In the genomic region with DNA sequence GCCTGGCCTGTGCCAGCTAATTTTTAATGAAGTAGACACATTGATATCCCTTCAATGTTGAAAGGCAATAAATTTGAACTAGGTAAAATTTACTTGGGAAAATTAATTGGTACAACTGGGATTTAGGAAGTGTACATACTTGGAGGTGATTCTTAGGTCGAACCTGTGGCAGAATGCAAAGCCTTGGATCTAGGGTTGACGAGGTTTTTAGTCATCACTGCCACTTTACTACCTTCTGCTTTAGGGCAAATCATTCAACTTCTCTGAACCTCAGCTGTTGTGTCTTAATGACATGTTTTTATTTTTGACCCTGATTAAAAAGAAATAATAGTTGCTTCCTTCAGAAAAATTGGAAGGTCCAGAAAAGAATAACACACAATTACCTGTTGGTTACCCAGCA, we compare ENCODE assay signal across 20 cellular contexts. TPM values are rescaled to one million over a fixed set of nuclear protein-coding genes. Genes with fewer than 3 reads are reported as not detected.
DNase-seq lines count a peak whose midpoint lies in the region; ATAC-seq, FAIRE-seq and TF ChIP-seq lines count a peak whose summit lies in the region.
"Had no signal": no experiment of that assay in that cellular context is flagged by ENCODE, and none has a peak within 500 bp of the region (broad histone marks: within the 10 kb centered on the region; RNA-seq: fewer than 3 reads in every experiment).

No MANE protein-coding gene starts in this region.

- TF ChIP-seq EP300 in K562 (IDR thresholded peaks at IDR 0.05; ENCODE audit: low read length) = no peak

- CTCF ChIA-PET in CD4-positive, alpha-beta T cell (lab: Charles Lee) = no interaction called here
- CTCF ChIA-PET in K562 (lab: Yijun Ruan, JAX; ENCODE audit: low intra/inter-chr PET ratio) = no interaction called here

- H3K9me3 ChIP-seq in CD4-positive, alpha-beta T cell (ENCODE audit: control insufficient read depth, low read length) = no peaks in the 10 kb centered on the region
- no peaks in the 10 kb centered on the region for H3K9me3 ChIP-seq in Karpas-422 (ENCODE audit: low read length)
- no peaks in the 10 kb centered on the region for H3K9me3 ChIP-seq in K562 (replicated peaks; ENCODE audit: control insufficient read depth, insufficient read depth, low read depth, low read length)
- no peaks in the 10 kb centered on the region for H3K9me3 ChIP-seq in osteoblast (ENCODE audit: low read depth, low read length)
- H3K9me3 ChIP-seq: tibial nerve had no signal

- no peaks in the 10 kb centered on the region for H3K9me1 ChIP-seq in K562 (ENCODE audit: control insufficient read depth, insufficient read depth, low read length)

- no peak overlapping the region for H3K27ac ChIP-seq in CD4-positive, alpha-beta T cell (ENCODE audit: low read depth, low read length)
- H3K27ac ChIP-seq in Karpas-422 (ENCODE audit: low read length) (no peak overlapping the region), K562 (ENCODE audit: extremely low read depth, low read depth, low read length) (no peak overlapping the region), osteoblast (ENCODE audit: low read depth, low read length) (no peak overlapping the region)

- no peaks in the 10 kb centered on the region for H3K9me3 Mint-ChIP-seq in CD4-positive, alpha-beta T cell

- in situ Hi-C loops in K562 (cut with MboI) = no loop called here

- no peak for DNase-seq in CD4-positive, alpha-beta T cell
- DNase-seq in Karpas-422 = no peak
- DNase-seq in K562 (ENCODE audit: extremely low read depth in 1 of 4, low spot score in 3 of 4) = no peak
- peak; percentile 41 for DNase-seq in osteoblast (ENCODE audit: insufficient read length, low spot score, missing footprints)
- DNase-seq in activated effector memory CD4-positive, alpha-beta T cell treated with Interleukin-2 at 50 U/mL for 16 hours = no peak
- DNase-seq in AG20443 (ENCODE audit: low spot score) = no peak
- no peak for DNase-seq in medulla oblongata (ENCODE audit: extremely low spot score)
- DNase-seq: amygdala; DMS153; midbrain; NCI-H1048; NCI-H524; nucleus accumbens; stimulated activated CD4-positive, alpha-beta T cell treated with anti-CD3 and anti-CD28 coated beads, Interleukin-4, amount 100 ng/mL, for 4 hours had no signal

- ATAC-seq in CD4-positive, alpha-beta T cell (ENCODE audit: poor library complexity) = no peak
- ATAC-seq in K562 = no peak
- no peak for ATAC-seq in GM18519 (IDR thresholded peaks at IDR 0.05; ENCODE audit: low FRiP score, unreplicated experiment)
- ATAC-seq: WTC11 had no signal

- TSS peak; percentile 28 for BruUV-seq in K562 (replicated peaks; lab: Mats Ljungman, UMichigan)

- peak overlapping the region; percentile 96; the same call in 1 of the 2 replicates for H3K4me3 ChIP-seq in Karpas-422 (ENCODE audit: low read length)
- H3K4me3 ChIP-seq in K562 = no peak overlapping the region
- no peak overlapping the region for H3K4me3 ChIP-seq in osteoblast (ENCODE audit: insufficient read depth, low read length)
- H3K4me3 ChIP-seq: tibial nerve had no signal

- H3K27me3 Mint-ChIP-seq in CD4-positive, alpha-beta T cell = no peaks in the 10 kb centered on the region

- H3K27ac Mint-ChIP-seq in CD4-positive, alpha-beta T cell = no peak overlapping the region
- H3K27ac Mint-ChIP-seq: WTC11 had no signal

- H2AFZ ChIP-seq in Karpas-422 (ENCODE audit: low read length) (no peak overlapping the region), K562 (ENCODE audit: low read depth, low read length) (no peak overlapping the region), osteoblast (ENCODE audit: low read length) (no peak overlapping the region)

- peaks cover 26% of the 10 kb centered on the region for H3K4me1 ChIP-seq in Karpas-422 (ENCODE audit: low read length)
- peaks cover 16 to 23% of the 10 kb centered on the region in 2 experiments; a peak in 4 of 5 replicates for H3K4me1 ChIP-seq in K562 (replicated peaks in 1 of 2; ENCODE audit: control insufficient read depth in 2 of 2, insufficient read depth in 2 of 2, low read length in 2 of 2)
- peaks cover 23% of the 10 kb centered on the region for H3K4me1 ChIP-seq in osteoblast (ENCODE audit: insufficient read depth, low read length)

- peaks cover 38% of the 10 kb centered on the region for H3K4me1 Mint-ChIP-seq in CD4-positive, alpha-beta T cell (ENCODE audit: low read depth)

- no peak for FAIRE-seq in K562 (lab: Jason Lieb, UNC)
- FAIRE-seq: islet of Langerhans had no signal

- 65% methylated on average over 2 of the region's 2 CpGs for WGBS in K562 (ENCODE audit: insufficient coverage, low coverage, missing lambda C conversion rate)

- H4K20me1 ChIP-seq in Karpas-422 (ENCODE audit: insufficient read depth, low read depth, low read length) (no peaks in the 10 kb centered on the region), K562 (replicated peaks; ENCODE audit: control insufficient read depth, insufficient read depth, low read length) (peaks cover 11% of the 10 kb centered on the region; the same call in 1 of the 2 replicates), osteoblast (ENCODE audit: insufficient read depth, low read length) (peaks cover 28% of the 10 kb centered on the region)

- no peak for TF ChIP-seq CTCF in CD4-positive, alpha-beta T cell (IDR thresholded peaks at IDR 0.05)
- TF ChIP-seq CTCF in K562 (IDR thresholded peaks at IDR 0.05 in 2 of 3, conservative IDR thresholded peaks at IDR 0.05 in 1 of 3; ENCODE audit: insufficient read depth in 2 of 3, low read depth in 1 of 3, low read length in 3 of 3) (no peak), osteoblast (IDR thresholded peaks at IDR 0.05; ENCODE audit: extremely low read depth, low read depth, low read length) (no peak)

- H3K9ac ChIP-seq in Karpas-422 (ENCODE audit: low read length) = no peak overlapping the region
- no peak overlapping the region for H3K9ac ChIP-seq in K562 (ENCODE audit: insufficient read depth in 1 of 2, low read depth in 2 of 2, low read length in 2 of 2)

- H3K4me2 ChIP-seq in Karpas-422 (ENCODE audit: low read depth, low read length, poor library complexity, severe bottlenecking) (peak overlapping the region; percentile 73), K562 (ENCODE audit: insufficient read depth, low read length) (no peak overlapping the region), osteoblast (ENCODE audit: insufficient read depth, low read length) (peak overlapping the region; percentile 93)

- H3K36me3 Mint-ChIP-seq in CD4-positive, alpha-beta T cell (ENCODE audit: low read depth) = peaks cover 10% of the 10 kb centered on the region

- POLR2A ChIA-PET in CD4-positive, alpha-beta T cell (lab: Charles Lee) = no interaction called here
- POLR2A ChIA-PET in K562 (lab: Yijun Ruan, JAX) = no interaction called here

- TF ChIP-seq POLR2A in K562 (conservative IDR thresholded peaks at IDR 0.05) = no peak

- H3K79me2 ChIP-seq in Karpas-422 (ENCODE audit: low read length) (peaks cover 64% of the 10 kb centered on the region), K562 (ENCODE audit: control insufficient read depth, insufficient read depth, low read length) (peaks cover 8% of the 10 kb centered on the region; the same call in 2 of the 3 replicates), osteoblast (ENCODE audit: insufficient read depth, low read length) (peaks cover 56% of the 10 kb centered on the region)

- no peak for TF ChIP-seq RAD21 in K562 (CRISPR knock-in tag; conservative IDR thresholded peaks at IDR 0.05 in 1 of 2, IDR thresholded peaks at IDR 0.05 in 1 of 2)

- H3K4me3 Mint-ChIP-seq in CD4-positive, alpha-beta T cell = peak overlapping the region; percentile 38

- H3K9me2 ChIP-seq in Karpas-422 (replicated peaks; ENCODE audit: insufficient read depth, low read length) = no peaks in the 10 kb centered on the region

- H3K27me3 ChIP-seq in CD4-positive, alpha-beta T cell (ENCODE audit: control insufficient read depth, insufficient read depth, low read length) = no peaks in the 10 kb centered on the region
- H3K27me3 ChIP-seq in Karpas-422 (ENCODE audit: low read length) (no peaks in the 10 kb centered on the region), K562 (ENCODE audit: control insufficient read depth in 2 of 2, insufficient read depth in 2 of 2, low read length in 2 of 2) (no peaks in the 10 kb centered on the region), osteoblast (ENCODE audit: insufficient read depth, low read length) (no peaks in the 10 kb centered on the region)
- H3K27me3 ChIP-seq: tibial nerve had no signal

- H3K36me3 ChIP-seq in Karpas-422 (ENCODE audit: insufficient read depth, low read length) (no peaks in the 10 kb centered on the region), K562 (ENCODE audit: control insufficient read depth, insufficient read depth, low read length) (no peaks in the 10 kb centered on the region), osteoblast (ENCODE audit: insufficient read depth, low read length) (no peaks in the 10 kb centered on the region)
- H3K36me3 ChIP-seq: tibial nerve had no signal

- intact Hi-C loops in CD4-positive, alpha-beta T cell (cut with DNase I, micrococcal nuclease) = no loop called here
- intact Hi-C loops in K562 (cut with micrococcal nuclease) = no loop called here

RNA-seq across cellular contexts. Expression of gene APPL1, which starts 2.5 kb away (rescaled TPM):
- total RNA-seq in CD4-positive, alpha-beta T cell = 10 to 100 TPM; 21.3 to 22.9 TPM
- total RNA-seq in Karpas-422 (2014; rRNA removed; shearing (Covaris generic); ENCODE audit: low replicate concordance) = 51.5 and 66.2 TPM in 2 replicates
- total RNA-seq in K562 (2011; cell fraction: chromatin; rRNA removed; ENCODE audit: low replicate concordance) = 8.2 and 14.3 TPM in 2 replicates
- total RNA-seq in K562 (2011; cell fraction: nucleolus; rRNA removed) = 3.8 and 3.9 TPM in 2 replicates
- total RNA-seq in K562 (2011; cell fraction: nucleoplasm; rRNA removed) = 5.7 and 9.1 TPM in 2 replicates
- total RNA-seq in K562 (2014; rRNA removed) (6.8 and 7.1 TPM in 2 replicates), K562 (2014; rRNA removed; fragmentation: Illumina TruSeq; extraction: Trizol) (9.0 and 9.9 TPM in 2 replicates), K562 (2015; rRNA removed; fragmentation: Illumina TruSeq; extraction: Trizol) (10.5 and 12.3 TPM in 2 replicates), K562 (2021) (6.9 and 8.0 TPM in 2 replicates), osteoblast (53.6 and 63.9 TPM in 2 replicates)
- polyA plus RNA-seq in K562 (2011; rRNA removed) (4.6 and 8.9 TPM in 2 replicates), K562 (2014; fragmentation: Illumina TruSeq; extraction: Trizol) (6.9 and 7.5 TPM in 2 replicates), K562 (2014; fragmentation: Nextera tagmentation; extraction: Ambion mirVana) (1 to 10 TPM; 2.8 to 3.5 TPM), K562 (2014; rRNA removed) (3.6 and 4.1 TPM in 2 replicates)
- 1.5 and 3.5 TPM in 2 replicates for polyA plus RNA-seq in K562 (2011; cell fraction: cytosol; rRNA removed)
- polyA plus RNA-seq in K562 (2011; cell fraction: nucleus; rRNA removed) = 3.4 and 6.7 TPM in 2 replicates
- polyA plus RNA-seq in K562 (2012) = 6.2 and 7.8 TPM in 2 replicates
- 8.7 and 11.9 TPM in 2 replicates for polyA minus RNA-seq in K562 (2011; rRNA and poly(A)+ RNA removed)
- 5.1 and 7.0 TPM in 2 replicates for polyA minus RNA-seq in K562 (2011; cell fraction: cytosol; rRNA and poly(A)+ RNA removed)
- polyA minus RNA-seq in K562 (2011; cell fraction: nucleus; rRNA and poly(A)+ RNA removed) = 4.1 and 6.9 TPM in 2 replicates

RNA-seq across cellular contexts. Expression of gene HESX1, which starts 30.2 kb away (rescaled TPM):
- under 1 TPM in 1 of 2 experiments, not detected in 1; 0.39 TPM for total RNA-seq in CD4-positive, alpha-beta T cell
- total RNA-seq in Karpas-422 (2014; rRNA removed; shearing (Covaris generic); ENCODE audit: low replicate concordance) = 1.0 and 3.4 TPM in 2 replicates
- total RNA-seq in K562 (2011; cell fraction: chromatin; rRNA removed; ENCODE audit: low replicate concordance) = 0.62 TPM in 1 of 2 replicates, not detected in the other
- total RNA-seq in K562 (2011; cell fraction: nucleolus; rRNA removed) = not detected in 2 replicates
- not detected in 2 replicates for total RNA-seq in K562 (2011; cell fraction: nucleoplasm; rRNA removed)
- total RNA-seq in K562 (2014; rRNA removed) = 0.45 and 0.69 TPM in 2 replicates
- 0.62 TPM in 1 of 2 replicates, not detected in the other for total RNA-seq in K562 (2014; rRNA removed; fragmentation: Illumina TruSeq; extraction: Trizol)
- total RNA-seq in K562 (2015; rRNA removed; fragmentation: Illumina TruSeq; extraction: Trizol) = 0.76 and 0.87 TPM in 2 replicates
- total RNA-seq in K562 (2021) = 0.16 and 0.34 TPM in 2 replicates
- 0.59 and 0.70 TPM in 2 replicates for polyA plus RNA-seq in K562 (2011; rRNA removed)
- 0.24 and 0.40 TPM in 2 replicates for polyA plus RNA-seq in K562 (2011; cell fraction: cytosol; rRNA removed)
- polyA plus RNA-seq in K562 (2011; cell fraction: nucleus; rRNA removed) = 1.0 and 1.4 TPM in 2 replicates
- polyA plus RNA-seq in K562 (2012) = 0.49 and 1.4 TPM in 2 replicates
- polyA plus RNA-seq in K562 (2014; fragmentation: Illumina TruSeq; extraction: Trizol) = 0.75 and 0.89 TPM in 2 replicates
- 1 to 10 TPM in 1 of 2 experiments, under 1 TPM in 1; 0.88 to 1.1 TPM for polyA plus RNA-seq in K562 (2014; fragmentation: Nextera tagmentation; extraction: Ambion mirVana)
- polyA plus RNA-seq in K562 (2014; rRNA removed) = 0.90 and 1.2 TPM in 2 replicates
- polyA minus RNA-seq in K562 (2011; rRNA and poly(A)+ RNA removed) = not detected in 2 replicates
- not detected in 2 replicates for polyA minus RNA-seq in K562 (2011; cell fraction: cytosol; rRNA and poly(A)+ RNA removed)
- polyA minus RNA-seq in K562 (2011; cell fraction: nucleus; rRNA and poly(A)+ RNA removed) = not detected in 2 replicates
- total RNA-seq in osteoblast = 0.29 and 0.72 TPM in 2 replicates
- total RNA-seq: epithelial cell of proximal tubule, skeletal muscle tissue had no signal
